8 cellular contexts compared by ENCODE assay signal in genomic region chr6:52576054-52576391, GRCh38. TPM values are rescaled to one million over a fixed set of nuclear protein-coding genes. Genes with fewer than 3 reads are reported as not detected.
DNase-seq lines count a peak whose midpoint lies in the region; ATAC-seq and TF ChIP-seq lines count a peak whose summit lies in the region.

No MANE protein-coding gene starts in this region.

- peak overlapping the region; percentile 98 for H3K4me3 Mint-ChIP-seq in chondrocyte (ENCODE audit: unreplicated experiment)

- peak overlapping the region; percentile 60 for H3K9ac ChIP-seq in mucosa of stomach (ENCODE audit: low read length)

- no peaks in the 10 kb centered on the region for H3K27me3 Mint-ChIP-seq in chondrocyte (ENCODE audit: low read depth)

- H3K27ac Mint-ChIP-seq in chondrocyte (ENCODE audit: unreplicated experiment), result peak overlapping the region; percentile 96

- peaks cover 49% of the 10 kb centered on the region for H3K4me1 Mint-ChIP-seq in chondrocyte (ENCODE audit: low read depth)

- TF ChIP-seq CTCF in heart left ventricle (IDR thresholded peaks at IDR 0.05) (no peak), chondrocyte (IDR thresholded peaks at IDR 0.05) (no peak)

- H3K4me1 ChIP-seq in heart left ventricle (peaks cover 12 to 63% (median 54%) of the 10 kb centered on the region in 12 donors), mucosa of stomach (ENCODE audit: control insufficient read depth, insufficient read depth, low read length) (peaks cover 43% of the 10 kb centered on the region), aorta (ENCODE audit: control insufficient read depth in 1 of 2, insufficient read depth in 2 of 2, low read length in 2 of 2) (peaks cover 5 to 8% of the 10 kb centered on the region in 2 donors)

- H3K4me3 ChIP-seq in heart left ventricle, result peak overlapping the region; percentile 50 to 98 (median 90)
- H3K4me3 ChIP-seq in mucosa of stomach (ENCODE audit: low read length), result peak overlapping the region; percentile 72
- H3K4me3 ChIP-seq in aorta (ENCODE audit: low read length in 2 of 2), result peak overlapping the region; percentile 50 to 71

- H3K27ac ChIP-seq in heart left ventricle (peak overlapping the region in 11 of 12 donors; percentile 91 to 100 (median 99)), aorta (ENCODE audit: low read depth in 1 of 2, low read length in 2 of 2) (peak overlapping the region; percentile 48 to 65)

- DNase-seq in heart left ventricle (no peak), left ventricle myocardium superior (no peak), chondrocyte (ENCODE audit: low spot score) (no peak), aorta (peak in 1 of 2 donors; percentile 53), NCI-H187 treated with DMSO at 0.1 percent for 48 hours (lab: John Stamatoyannopoulos, UW) (no peak)
- no peak for DNase-seq in activated effector memory CD4-positive, alpha-beta T cell treated with Interleukin-2 at 50 U/mL for 16 hours

- H3K36me3 ChIP-seq in heart left ventricle (peaks cover 0 to 10% (median 0%) of the 10 kb centered on the region in 9 donors), mucosa of stomach (ENCODE audit: control insufficient read depth, insufficient read depth, low read length) (no peaks in the 10 kb centered on the region), aorta (ENCODE audit: control insufficient read depth in 1 of 2, insufficient read depth in 2 of 2, low read length in 1 of 2) (no peaks in the 10 kb centered on the region)

- no peaks in the 10 kb centered on the region for H3K9me3 Mint-ChIP-seq in chondrocyte (ENCODE audit: low read depth)

- H3K9me3 ChIP-seq in heart left ventricle (no peaks in the 10 kb centered on the region), mucosa of stomach (ENCODE audit: control insufficient read depth, low read length) (no peaks in the 10 kb centered on the region), aorta (ENCODE audit: control insufficient read depth, low read length) (no peaks in the 10 kb centered on the region)

- WGBS in heart left ventricle, 4 donors, result 21 to 35% (median 24%) methylated on average over 8 of the region's 8 CpGs
- WGBS in aorta, 2 donors, result 5 to 6% methylated on average over 8 of the region's 8 CpGs

- peaks cover 9% of the 10 kb centered on the region for H3K36me3 Mint-ChIP-seq in chondrocyte (ENCODE audit: low read depth)

- H3K27me3 ChIP-seq in heart left ventricle, result no peaks in the 10 kb centered on the region
- H3K27me3 ChIP-seq in mucosa of stomach (ENCODE audit: control insufficient read depth, insufficient read depth, low read length), result no peaks in the 10 kb centered on the region
- H3K27me3 ChIP-seq in aorta (ENCODE audit: control insufficient read depth in 1 of 2, insufficient read depth in 2 of 2, low read length in 1 of 2), result no peaks in the 10 kb centered on the region

- intact Hi-C loops in heart left ventricle (cut with DNase I), result loop anchor here in 9 of 10 donors (1.0 to 10.0 kb wide), 12 partner anchors 59 to 491 kb away; partner anchors contain the start of genes EFHC1 (in 6 of the 9) and FBXO9 (in 1 of the 9)
- intact Hi-C loops in left ventricle myocardium superior (cut with micrococcal nuclease), result loop anchor here (5.0 kb wide), 1 partner anchor 74 kb away; no protein-coding TSS in a partner anchor
- intact Hi-C loops in aorta (cut with DNase I), result loop anchor here (2.0 to 5.0 kb wide), 3 partner anchors 63 to 155 kb away; partner anchors contain the start of gene EFHC1 (in 1 of the 2)

- ATAC-seq in heart left ventricle, result peak in 2 of 4 donors; percentile 2 to 4
- no peak for ATAC-seq in left ventricle myocardium superior
- no peak for ATAC-seq in aorta (ENCODE audit: low FRiP score)
- ATAC-seq in GM18868 (IDR thresholded peaks at IDR 0.05; ENCODE audit: unreplicated experiment), result no peak

- TF ChIP-seq POLR2A in heart left ventricle (IDR thresholded peaks at IDR 0.05), result no peak

RNA-seq across cellular contexts. Expression of gene TRAM2, which starts 0.8 kb away (rescaled TPM):
- total RNA-seq in heart left ventricle (10 to 100 TPM in 7 of 9 donors, 1 to 10 TPM in 2; 9.8 to 19.0 (median 12.1) TPM), left ventricle myocardium superior (10.4 TPM), chondrocyte (159 to 178 TPM (median 159 TPM) in 3 replicates), aorta (10 to 100 TPM; 38.0 to 39.5 TPM)
- polyA plus RNA-seq in heart left ventricle (10 to 100 TPM in 1 of 2 donors, 1 to 10 TPM in 1; 4.7 to 13.8 TPM), aorta (10 to 100 TPM in 1 of 2 donors, 1 to 10 TPM in 1; 7.5 to 22.6 TPM)
